ENCODE assay signal across 21 cellular contexts in genomic region chrX:110168585-110168984, GRCh38.
DNase-seq lines count a peak whose midpoint lies in the region; ATAC-seq and TF ChIP-seq lines count a peak whose summit lies in the region.
"Had no signal": no experiment of that assay in that cellular context is flagged by ENCODE, and none has a peak within 500 bp of the region (broad histone marks: within the 10 kb centered on the region; RNA-seq: fewer than 3 reads in every experiment).

No MANE protein-coding gene starts in this region.

- no peak overlapping the region for H3K4me3 Mint-ChIP-seq in MCF 10A (ENCODE audit: unreplicated experiment)
- H3K4me3 Mint-ChIP-seq in GM23338, result no peak overlapping the region
- no peak overlapping the region for H3K4me3 Mint-ChIP-seq in progenitor cell of endocrine pancreas (ENCODE audit: low read depth)
- H3K4me3 Mint-ChIP-seq: activated naive CD8-positive, alpha-beta T cell treated with anti-CD3 and anti-CD28 coated beads for 36 hours; dendritic cell treated with granulocyte-macrophage colony-stimulating factor and Interleukin-4, amounts not matched to agents 40 ng/mL and 50 ng/mL, for 4 days; stimulated activated naive CD8-positive, alpha-beta T cell treated with anti-CD3 and anti-CD28 coated beads, Interleukin-15, amount 100 ng/mL, for 72 hours had no signal

- no peak overlapping the region for H2AFZ ChIP-seq in GM23338

- in situ Hi-C loops in astrocyte of the spinal cord (cut with HindIII; ENCODE audit: low sequenced_read_pairs), result no loop called here

- no peak overlapping the region for H3K27ac Mint-ChIP-seq in MCF 10A (ENCODE audit: low read depth, unreplicated experiment)
- H3K27ac Mint-ChIP-seq in GM23338, result no peak overlapping the region
- no peak overlapping the region for H3K27ac Mint-ChIP-seq in progenitor cell of endocrine pancreas
- H3K27ac Mint-ChIP-seq: activated naive CD8-positive, alpha-beta T cell treated with anti-CD3 and anti-CD28 coated beads for 36 hours; activated T-helper 2 cell treated with anti-CD3 and anti-CD28 coated beads, Interferon-gamma antibody, Interleukin-2, Interleukin-4, amounts not matched to agents 10 μg/mL and 5 μg/mL and 100 μg/mL, durations not matched to agents 14 hours and 24 hours and 36 hours had no signal

- TF ChIP-seq CTCF in MCF 10A (IDR thresholded peaks at IDR 0.05; ENCODE audit: unreplicated experiment), result no peak
- TF ChIP-seq CTCF in breast epithelium (IDR thresholded peaks at IDR 0.05), result no peak
- TF ChIP-seq CTCF in astrocyte of the spinal cord (IDR thresholded peaks at IDR 0.05; ENCODE audit: low read depth, low read length), result no peak
- TF ChIP-seq CTCF in foreskin fibroblast (IDR thresholded peaks at IDR 0.05; ENCODE audit: low read depth, low read length), result no peak
- no peak for TF ChIP-seq CTCF in GM23338 (conservative IDR thresholded peaks at IDR 0.05; ENCODE audit: low read depth in 2 of 2)
- TF ChIP-seq CTCF in progenitor cell of endocrine pancreas (IDR thresholded peaks at IDR 0.05; ENCODE audit: unreplicated experiment), result no peak

- H3K4me1 ChIP-seq in breast epithelium (no peaks in the 10 kb centered on the region), GM23338 (ENCODE audit: insufficient read depth) (no peaks in the 10 kb centered on the region)
- H3K4me1 ChIP-seq: BLaER1, Caco-2, lower lobe of right lung had no signal

- no peaks in the 10 kb centered on the region for H3F3A ChIP-seq in GM23338 (replicated peaks; ENCODE audit: low read depth)

- no peak for TF ChIP-seq POLR2A in breast epithelium (IDR thresholded peaks at IDR 0.05)

- H3K36me3 ChIP-seq in breast epithelium (no peaks in the 10 kb centered on the region), GM23338 (ENCODE audit: insufficient read depth) (no peaks in the 10 kb centered on the region)
- H3K36me3 ChIP-seq: gastrocnemius medialis, lower lobe of right lung had no signal

- intact Hi-C loops in MCF 10A (cut with micrococcal nuclease), result loop anchor here (1.0 kb wide), 1 partner anchor 12 kb away; no protein-coding TSS in a partner anchor
- intact Hi-C loops in breast epithelium (cut with DNase I; ENCODE audit: low total_unique reads), result no loop called here

- peaks cover 22% of the 10 kb centered on the region for H3K36me3 Mint-ChIP-seq in MCF 10A (ENCODE audit: insufficient read depth, unreplicated experiment)
- H3K36me3 Mint-ChIP-seq in GM23338 (ENCODE audit: low read depth), result no peaks in the 10 kb centered on the region; the same call in 1 of the 3 replicates
- H3K36me3 Mint-ChIP-seq in progenitor cell of endocrine pancreas (ENCODE audit: insufficient read depth), result peaks cover 7% of the 10 kb centered on the region

- H3K27me3 ChIP-seq in breast epithelium (peaks cover 0 to 37% of the 10 kb centered on the region in 2 donors), GM23338 (ENCODE audit: insufficient read depth) (no peaks in the 10 kb centered on the region)
- H3K27me3 ChIP-seq: gastrocnemius medialis had no signal

- H3K9me3 Mint-ChIP-seq in MCF 10A (ENCODE audit: unreplicated experiment) (no peaks in the 10 kb centered on the region), GM23338 (no peaks in the 10 kb centered on the region; the same call in 2 of the 3 replicates), progenitor cell of endocrine pancreas (ENCODE audit: low read depth) (no peaks in the 10 kb centered on the region)
- H3K9me3 Mint-ChIP-seq: activated naive CD8-positive, alpha-beta T cell treated with anti-CD3 and anti-CD28 coated beads for 36 hours; activated T-helper 2 cell treated with anti-CD3 and anti-CD28 coated beads, Interferon-gamma antibody, Interleukin-2, Interleukin-4, amounts not matched to agents 10 μg/mL and 5 μg/mL and 100 μg/mL, durations not matched to agents 14 hours and 24 hours and 36 hours; dendritic cell treated with granulocyte-macrophage colony-stimulating factor and Interleukin-4, amounts not matched to agents 40 ng/mL and 50 ng/mL, for 4 days; stimulated activated naive CD8-positive, alpha-beta T cell treated with anti-CD3 and anti-CD28 coated beads, Interleukin-15, amount 100 ng/mL, for 72 hours had no signal

- no TSS peak for BruUV-seq in MCF 10A (replicated peaks; lab: Mats Ljungman, UMichigan)

- no peak overlapping the region for H3K4me2 ChIP-seq in GM23338
- H3K4me2 ChIP-seq: BLaER1, SK-N-SH had no signal

- no peaks in the 10 kb centered on the region for H3K9me2 ChIP-seq in GM23338 (ENCODE audit: insufficient read depth)
- H3K9me2 ChIP-seq: SK-N-SH had no signal

- peak; percentile 72 for DNase-seq in MCF 10A (ENCODE audit: unreplicated experiment)
- DNase-seq in breast epithelium (ENCODE audit: low spot score in 2 of 2), result no peak
- peak; percentile 80 for DNase-seq in astrocyte of the spinal cord (ENCODE audit: low read depth, low spot score)
- DNase-seq in foreskin fibroblast, result peak; percentile 63 to 71
- no peak for DNase-seq in GM23338 (ENCODE audit: low spot score)
- DNase-seq in progenitor cell of endocrine pancreas (ENCODE audit: low spot score, unreplicated experiment), result no peak
- DNase-seq: gastrocnemius medialis, kidney, retina had no signal

- H3K27me3 Mint-ChIP-seq in MCF 10A (ENCODE audit: insufficient read depth, unreplicated experiment), result peaks cover 24% of the 10 kb centered on the region
- H3K27me3 Mint-ChIP-seq in GM23338 (ENCODE audit: insufficient read depth, low read depth, poor library complexity), result peaks cover 3% of the 10 kb centered on the region
- no peaks in the 10 kb centered on the region for H3K27me3 Mint-ChIP-seq in progenitor cell of endocrine pancreas
- H3K27me3 Mint-ChIP-seq: activated naive CD8-positive, alpha-beta T cell treated with anti-CD3 and anti-CD28 coated beads for 36 hours; dendritic cell treated with granulocyte-macrophage colony-stimulating factor and Interleukin-4, amounts not matched to agents 40 ng/mL and 50 ng/mL, for 4 days; stimulated activated naive CD8-positive, alpha-beta T cell treated with anti-CD3 and anti-CD28 coated beads, Interleukin-15, amount 100 ng/mL, for 72 hours had no signal

- POLR2A ChIA-PET in MCF 10A (lab: Yijun Ruan, JAX), result interaction anchor here (0.6 to 1.3 kb wide), 2 partner anchors 191 to 242 kb away, joined by 3 read pairs; no protein-coding TSS in a partner anchor

- no peak overlapping the region for H3K4me3 ChIP-seq in breast epithelium
- H3K4me3 ChIP-seq in astrocyte of the spinal cord (ENCODE audit: low read depth, low read length), result no peak overlapping the region
- H3K4me3 ChIP-seq in foreskin fibroblast (ENCODE audit: low read depth in 1 of 2, low read length in 2 of 2), result no peak overlapping the region
- no peak overlapping the region for H3K4me3 ChIP-seq in GM23338
- H3K4me3 ChIP-seq: BLaER1, gastrocnemius medialis, lower lobe of right lung had no signal

- H3K27ac ChIP-seq in breast epithelium (no peak overlapping the region), GM23338 (ENCODE audit: low read depth) (no peak overlapping the region)
- H3K27ac ChIP-seq: 22Rv1, BLaER1, gastrocnemius medialis, lower lobe of right lung, WERI-Rb-1 had no signal

- CTCF ChIA-PET in MCF 10A (lab: Yijun Ruan, JAX), result interaction anchor here (0.6 to 19.7 kb wide), 5 partner anchors 12 to 482 kb away, joined by 3 to 432 read pairs (median 4); no protein-coding TSS in a partner anchor

- no peaks in the 10 kb centered on the region for H3K79me2 ChIP-seq in GM23338 (replicated peaks; ENCODE audit: insufficient read depth)

- ATAC-seq in GM23338, result no peak
- ATAC-seq in HG03571 (IDR thresholded peaks at IDR 0.05; ENCODE audit: unreplicated experiment), result no peak
- ATAC-seq in HG02763 (IDR thresholded peaks at IDR 0.05; ENCODE audit: unreplicated experiment), result no peak
- ATAC-seq: gastrocnemius medialis had no signal

- H3K4me1 Mint-ChIP-seq in MCF 10A (ENCODE audit: insufficient read depth, unreplicated experiment) (peaks cover 26% of the 10 kb centered on the region), GM23338 (no peaks in the 10 kb centered on the region), progenitor cell of endocrine pancreas (ENCODE audit: low read depth) (no peaks in the 10 kb centered on the region)
- H3K4me1 Mint-ChIP-seq: activated naive CD8-positive, alpha-beta T cell treated with anti-CD3 and anti-CD28 coated beads for 36 hours; stimulated activated naive CD8-positive, alpha-beta T cell treated with anti-CD3 and anti-CD28 coated beads, Interleukin-15, amount 100 ng/mL, for 72 hours had no signal

- H3K9me3 ChIP-seq in breast epithelium, result no peaks in the 10 kb centered on the region
- H3K9me3 ChIP-seq: BLaER1, Caco-2, gastrocnemius medialis, lower lobe of right lung, SK-N-SH had no signal

- no peaks in the 10 kb centered on the region for H4K20me1 ChIP-seq in GM23338 (replicated peaks; ENCODE audit: insufficient read depth)
- H4K20me1 ChIP-seq: BLaER1 had no signal

TF ChIP-seq in GM23338, 12 proteins besides CTCF, POLR2A, EP300 and RAD21 (continues in another document):
- TF ChIP-seq POLR2AphosphoS5 (IDR thresholded peaks at IDR 0.05; ENCODE audit: low read depth) (no peak), EZH2phosphoT487 (IDR thresholded peaks at IDR 0.05; ENCODE audit: unreplicated experiment) (no peak), NANOG (IDR thresholded peaks at IDR 0.05; ENCODE audit: borderline replicate concordance) (no peak), ZNF114 (CRISPR knock-in tag; IDR thresholded peaks at IDR 0.05) (no peak), ETS1 (IDR thresholded peaks at IDR 0.05) (no peak), CREB1 (CRISPR knock-in tag; IDR thresholded peaks at IDR 0.05; ENCODE audit: low read depth) (no peak), ZNF331 (CRISPR knock-in tag; IDR thresholded peaks at IDR 0.05; ENCODE audit: low read depth) (no peak)

Comparison
In these comparisons a context has a peak if more than half of its experiments do, and no peak if none do; other contexts are left out.
1. DNase-seq: peak in MCF 10A (single experiment), astrocyte of the spinal cord (single experiment) and foreskin fibroblast (2 of 2); none in breast epithelium (0 of 2), GM23338 (single experiment) and progenitor cell of endocrine pancreas (single experiment).